In genomic region chr14:65208548-65208947, GRCh38 we compare ENCODE assay signal across 18 cellular contexts.
DNase-seq lines count a peak whose midpoint lies in the region; ATAC-seq and TF ChIP-seq lines count a peak whose summit lies in the region.
"Had no signal": no experiment of that assay in that cellular context is flagged by ENCODE, and none has a peak within 500 bp of the region (broad histone marks: within the 10 kb centered on the region; RNA-seq: fewer than 3 reads in every experiment).

No MANE protein-coding gene starts in this region.

- H3K27me3 Mint-ChIP-seq in activated T-cell treated with anti-CD3 and anti-CD28 coated beads, Interleukin-2, amount 50 U/mL, for 24 hours: no peaks in the 10 kb centered on the region
- no peaks in the 10 kb centered on the region for H3K27me3 Mint-ChIP-seq in activated CD8-positive, alpha-beta T cell treated with anti-CD3 and anti-CD28 coated beads, Interleukin-2, amount 10 ng/mL, durations not matched to agents 7 days and 5 days (ENCODE audit: low read depth)
- H3K27me3 Mint-ChIP-seq in naive thymus-derived CD8-positive, alpha-beta T cell: no peaks in the 10 kb centered on the region
- peaks cover 10% of the 10 kb centered on the region for H3K27me3 Mint-ChIP-seq in GM23338 (ENCODE audit: insufficient read depth, low read depth, poor library complexity)

- H2AFZ ChIP-seq in Loucy (ENCODE audit: low read length) (no peak overlapping the region), GM23338 (no peak overlapping the region)

- no peak overlapping the region for H3K27ac ChIP-seq in A673 (ENCODE audit: low read depth, low read length, poor library complexity, severe bottlenecking)
- no peak overlapping the region for H3K27ac ChIP-seq in GM23338 (ENCODE audit: low read depth)
- H3K27ac ChIP-seq: ascending aorta, ovary, SJSA1 had no signal

- H3K27me3 ChIP-seq in Loucy (ENCODE audit: insufficient read depth, low read length, poor library complexity, severe bottlenecking) (no peaks in the 10 kb centered on the region), A673 (replicated peaks; ENCODE audit: insufficient read depth, low read depth, low read length, poor library complexity) (no peaks in the 10 kb centered on the region), GM23338 (ENCODE audit: insufficient read depth) (no peaks in the 10 kb centered on the region)
- H3K27me3 ChIP-seq: ascending aorta, ovary, SJSA1 had no signal

- TF ChIP-seq CTCF in Loucy (conservative IDR thresholded peaks at IDR 0.05; ENCODE audit: low read length) (no peak), A673 (conservative IDR thresholded peaks at IDR 0.05; ENCODE audit: low read depth, low read length) (no peak), GM23338 (conservative IDR thresholded peaks at IDR 0.05; ENCODE audit: low read depth in 2 of 2) (no peak)

- H3F3A ChIP-seq in Loucy (ENCODE audit: low read depth): peaks cover 11% of the 10 kb centered on the region; the same call in 1 of the 2 replicates
- H3F3A ChIP-seq in GM23338 (replicated peaks; ENCODE audit: low read depth): no peaks in the 10 kb centered on the region

- BruUV-seq in A673 (replicated peaks; lab: Mats Ljungman, UMichigan): no TSS peak

- intact Hi-C loops in A673 (cut with micrococcal nuclease; ENCODE audit: unreplicated experiment): no loop called here

- peaks cover 69% of the 10 kb centered on the region for H3K4me1 ChIP-seq in Loucy (ENCODE audit: insufficient read depth, low read length, poor library complexity, severe bottlenecking)
- peaks cover 6% of the 10 kb centered on the region for H3K4me1 ChIP-seq in A673 (ENCODE audit: insufficient read depth, low read length, poor library complexity, severe bottlenecking)
- peaks cover 3% of the 10 kb centered on the region; the same call in 1 of the 2 replicates for H3K4me1 ChIP-seq in GM23338 (ENCODE audit: insufficient read depth)
- H3K4me1 ChIP-seq: ascending aorta had no signal

- no peak overlapping the region for H3K27ac Mint-ChIP-seq in activated T-cell treated with anti-CD3 and anti-CD28 coated beads, Interleukin-2, amount 50 U/mL, for 24 hours
- peak overlapping the region; percentile 87 for H3K27ac Mint-ChIP-seq in activated CD8-positive, alpha-beta T cell treated with anti-CD3 and anti-CD28 coated beads, Interleukin-2, amount 10 ng/mL, durations not matched to agents 7 days and 5 days
- H3K27ac Mint-ChIP-seq in naive thymus-derived CD8-positive, alpha-beta T cell: peak overlapping the region in 6 of 10 donors; percentile 27 to 86 (median 64)
- no peak overlapping the region for H3K27ac Mint-ChIP-seq in GM23338

- H4K20me1 ChIP-seq in Loucy (ENCODE audit: insufficient read depth, low read length, poor library complexity, severe bottlenecking) (no peaks in the 10 kb centered on the region), GM23338 (replicated peaks; ENCODE audit: insufficient read depth) (no peaks in the 10 kb centered on the region)

- DNase-seq in activated T-cell treated with anti-CD3 and anti-CD28 coated beads, Interleukin-2, amount 50 U/mL, for 24 hours: no peak
- DNase-seq in activated T-cell treated with anti-CD3 and anti-CD28 coated beads for 4 hours (no peak), A673 (ENCODE audit: low spot score) (no peak), GM23338 (ENCODE audit: low spot score) (no peak)
- DNase-seq in activated CD8-positive, alpha-beta T cell treated with anti-CD3 and anti-CD28 coated beads, Interleukin-2, amount 10 ng/mL, durations not matched to agents 7 days and 5 days: no peak
- no peak for DNase-seq in naive thymus-derived CD8-positive, alpha-beta T cell
- DNase-seq: DMS53, KBM-7, kidney, mucosa of descending colon, NCI-H2029 treated with DMSO at 0.1 percent for 48 hours, NCI-H82, ovary had no signal

- H3K9me3 ChIP-seq in Loucy (ENCODE audit: insufficient read depth, low read depth, low read length): no peaks in the 10 kb centered on the region
- H3K9me3 ChIP-seq in A673 (ENCODE audit: low read depth, low read length, poor library complexity, severe bottlenecking): no peaks in the 10 kb centered on the region
- H3K9me3 ChIP-seq: ascending aorta, HAP-1, mucosa of descending colon, ovary, SJSA1 had no signal

- H3K4me2 ChIP-seq in Loucy (ENCODE audit: low read depth, low read length, poor library complexity, severe bottlenecking): peak overlapping the region; percentile 47
- no peak overlapping the region for H3K4me2 ChIP-seq in GM23338

- POLR2A ChIA-PET in activated CD8-positive, alpha-beta T cell treated with anti-CD3 and anti-CD28 coated beads, Interleukin-2, amount 10 ng/mL, durations not matched to agents 7 days and 5 days (lab: Charles Lee): interaction anchor here (0.6 to 1.7 kb wide), 5 partner anchors 79 to 689 kb away, joined by 3 to 5 read pairs (median 3); partner anchors contain the start of gene FUT8
- POLR2A ChIA-PET in naive thymus-derived CD8-positive, alpha-beta T cell (lab: Charles Lee): interaction anchor here (0.7 kb wide), 1 partner anchor 13 kb away, joined by 3 read pairs; no protein-coding TSS in a partner anchor
- POLR2A ChIA-PET in A673 (lab: Charles Lee; ENCODE audit: low non-redundant PET): no interaction called here

- no peaks in the 10 kb centered on the region for H3K9me2 ChIP-seq in Loucy (replicated peaks; ENCODE audit: low read depth, low read length)
- no peaks in the 10 kb centered on the region for H3K9me2 ChIP-seq in GM23338 (ENCODE audit: insufficient read depth)

- no peak for ATAC-seq in activated CD8-positive, alpha-beta T cell treated with anti-CD3 and anti-CD28 coated beads, Interleukin-2, amount 10 ng/mL, durations not matched to agents 7 days and 5 days
- no peak for ATAC-seq in naive thymus-derived CD8-positive, alpha-beta T cell
- ATAC-seq in GM21529 (IDR thresholded peaks at IDR 0.05; ENCODE audit: unreplicated experiment) (no peak), GM23338 (no peak)

- peaks cover 3% of the 10 kb centered on the region for H3K9me3 Mint-ChIP-seq in activated T-cell treated with anti-CD3 and anti-CD28 coated beads, Interleukin-2, amount 50 U/mL, for 24 hours
- no peaks in the 10 kb centered on the region for H3K9me3 Mint-ChIP-seq in activated CD8-positive, alpha-beta T cell treated with anti-CD3 and anti-CD28 coated beads, Interleukin-2, amount 10 ng/mL, durations not matched to agents 7 days and 5 days (ENCODE audit: insufficient read depth)
- peaks cover 0 to 3% (median 0%) of the 10 kb centered on the region in 9 donors for H3K9me3 Mint-ChIP-seq in naive thymus-derived CD8-positive, alpha-beta T cell
- H3K9me3 Mint-ChIP-seq in GM23338: peaks cover 3% of the 10 kb centered on the region

- H3K79me2 ChIP-seq in Loucy (ENCODE audit: insufficient read depth, low read length): no peaks in the 10 kb centered on the region
- H3K79me2 ChIP-seq in GM23338 (replicated peaks; ENCODE audit: insufficient read depth): no peaks in the 10 kb centered on the region

- peaks cover 64% of the 10 kb centered on the region for H3K4me1 Mint-ChIP-seq in activated T-cell treated with anti-CD3 and anti-CD28 coated beads, Interleukin-2, amount 50 U/mL, for 24 hours (ENCODE audit: low read depth)
- peaks cover 81% of the 10 kb centered on the region for H3K4me1 Mint-ChIP-seq in activated CD8-positive, alpha-beta T cell treated with anti-CD3 and anti-CD28 coated beads, Interleukin-2, amount 10 ng/mL, durations not matched to agents 7 days and 5 days (ENCODE audit: low read depth)
- H3K4me1 Mint-ChIP-seq in naive thymus-derived CD8-positive, alpha-beta T cell: peaks cover 25 to 74% (median 48%) of the 10 kb centered on the region in 4 donors
- peaks cover 9% of the 10 kb centered on the region for H3K4me1 Mint-ChIP-seq in GM23338

- CTCF ChIA-PET in activated CD8-positive, alpha-beta T cell treated with anti-CD3 and anti-CD28 coated beads, Interleukin-2, amount 10 ng/mL, durations not matched to agents 7 days and 5 days (lab: Charles Lee): interaction anchor here (0.9 to 1.7 kb wide), 4 partner anchors 14 to 78 kb away, joined by 3 to 7 read pairs (median 3); no protein-coding TSS in a partner anchor
- CTCF ChIA-PET in A673 (lab: Charles Lee): no interaction called here

- peak overlapping the region; percentile 51 for H3K9ac ChIP-seq in Loucy (ENCODE audit: low read depth, low read length, poor library complexity, severe bottlenecking)

- H3K36me3 Mint-ChIP-seq in activated T-cell treated with anti-CD3 and anti-CD28 coated beads, Interleukin-2, amount 50 U/mL, for 24 hours (ENCODE audit: low read depth): no peaks in the 10 kb centered on the region
- peaks cover 14% of the 10 kb centered on the region for H3K36me3 Mint-ChIP-seq in activated CD8-positive, alpha-beta T cell treated with anti-CD3 and anti-CD28 coated beads, Interleukin-2, amount 10 ng/mL, durations not matched to agents 7 days and 5 days (ENCODE audit: low read depth)
- no peaks in the 10 kb centered on the region for H3K36me3 Mint-ChIP-seq in naive thymus-derived CD8-positive, alpha-beta T cell
- peaks cover 3% of the 10 kb centered on the region; the same call in 2 of the 3 replicates for H3K36me3 Mint-ChIP-seq in GM23338 (ENCODE audit: low read depth)

- H3K4me3 ChIP-seq in Loucy (ENCODE audit: low read length, poor library complexity, severe bottlenecking): peak overlapping the region; percentile 22
- H3K4me3 ChIP-seq in A673 (ENCODE audit: low read depth, low read length, poor library complexity, severe bottlenecking): no peak overlapping the region
- no peak overlapping the region for H3K4me3 ChIP-seq in GM23338
- H3K4me3 ChIP-seq: ascending aorta, HAP-1, mucosa of descending colon, ovary, SJSA1 had no signal

- peak overlapping the region; percentile 56 for H3K4me3 Mint-ChIP-seq in activated T-cell treated with anti-CD3 and anti-CD28 coated beads, Interleukin-2, amount 50 U/mL, for 24 hours
- peak overlapping the region; percentile 43 for H3K4me3 Mint-ChIP-seq in activated CD8-positive, alpha-beta T cell treated with anti-CD3 and anti-CD28 coated beads, Interleukin-2, amount 10 ng/mL, durations not matched to agents 7 days and 5 days
- H3K4me3 Mint-ChIP-seq in naive thymus-derived CD8-positive, alpha-beta T cell: peak overlapping the region in 2 of 10 donors; percentile 66 to 73
- no peak overlapping the region for H3K4me3 Mint-ChIP-seq in GM23338

- H3K36me3 ChIP-seq in Loucy (ENCODE audit: insufficient read depth, low read length) (no peaks in the 10 kb centered on the region), A673 (ENCODE audit: insufficient read depth, low read length, poor library complexity, severe bottlenecking) (no peaks in the 10 kb centered on the region), GM23338 (ENCODE audit: insufficient read depth) (no peaks in the 10 kb centered on the region)
- H3K36me3 ChIP-seq: ascending aorta, HAP-1, ovary, SJSA1 had no signal

Comparison
In these comparisons a context has a peak if more than half of its experiments do, and no peak if none do; other contexts are left out.
1. H3K27ac Mint-ChIP-seq: peak in activated CD8-positive, alpha-beta T cell treated with anti-CD3 and anti-CD28 coated beads, Interleukin-2, amount 10 ng/mL, durations not matched to agents 7 days and 5 days (single experiment) and naive thymus-derived CD8-positive, alpha-beta T cell (6 of 10); none in activated T-cell treated with anti-CD3 and anti-CD28 coated beads, Interleukin-2, amount 50 U/mL, for 24 hours (single experiment) and GM23338 (single experiment).